ENCODE assay signal across 8 cellular contexts in the genomic region with DNA sequence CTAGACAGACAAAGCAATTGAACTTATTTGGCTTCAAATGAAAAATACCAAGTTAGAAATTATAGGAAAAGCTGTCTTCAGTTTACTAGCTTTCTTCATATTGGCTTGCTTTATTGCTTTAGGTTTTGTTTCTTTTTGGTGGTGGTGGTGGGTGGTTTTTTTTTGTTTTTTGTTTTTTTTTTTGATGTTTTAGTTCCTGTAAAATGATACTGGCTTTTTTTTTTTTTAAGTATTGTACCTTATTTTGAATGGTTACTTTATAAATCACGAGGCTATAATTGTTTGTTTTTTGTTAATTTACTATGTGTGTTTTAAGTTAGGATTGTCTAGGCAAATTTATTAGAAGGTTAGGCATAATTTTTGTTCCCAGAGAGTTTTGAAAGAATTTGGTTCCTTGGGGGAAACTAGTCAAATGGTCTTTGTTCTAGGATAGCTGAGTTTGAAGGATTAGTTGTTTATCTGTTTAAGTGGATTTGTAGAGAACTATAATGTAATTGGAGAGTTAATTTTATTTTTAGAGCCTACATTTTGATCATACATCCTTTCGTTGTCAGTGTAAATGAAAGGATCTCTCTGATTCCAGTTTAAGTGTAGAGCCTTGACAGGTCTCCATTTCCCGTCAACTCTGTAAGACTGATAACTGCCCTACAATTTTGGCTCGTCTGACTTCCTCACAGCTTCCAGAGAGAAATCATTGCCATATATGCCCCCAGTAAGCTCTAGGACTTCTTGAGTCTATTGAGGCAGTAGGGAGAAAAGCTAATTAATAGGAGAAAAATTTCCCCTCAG. TPM values are rescaled to one million over a fixed set of nuclear protein-coding genes. Genes with fewer than 3 reads are reported as not detected.
A peak's percentile ranks its signal among the peaks of the same experiment; 100 is the strongest.
DNase-seq lines count a peak whose midpoint lies in the region; ATAC-seq, FAIRE-seq and TF ChIP-seq lines count a peak whose summit lies in the region.

No MANE protein-coding gene starts in this region.

- intact Hi-C loops in K562 (cut with micrococcal nuclease), result loop anchor here (10.0 kb wide), 2 partner anchors 367 to 507 kb away; partner anchors contain the start of genes PUS7 and SRPK2

- H2AFZ ChIP-seq in K562 (ENCODE audit: low read depth, low read length), result no peak overlapping the region

- H3K9me1 ChIP-seq in K562 (ENCODE audit: control insufficient read depth, insufficient read depth, low read length), result no peaks in the 10 kb centered on the region

- POLR2A ChIA-PET in AG04450 (lab: Yijun Ruan, JAX), result interaction anchor here (0.6 kb wide), 3 partner anchors 8 to 457 kb away, joined by 3 to 4 read pairs (median 3); no protein-coding TSS in a partner anchor
- POLR2A ChIA-PET in K562 (lab: Yijun Ruan, JAX), result interaction anchor here (0.6 to 5.7 kb wide), 9 partner anchors 8 to 87 kb away, joined by 3 to 144 read pairs (median 3); no protein-coding TSS in a partner anchor

- DNase-seq in AG04450 (ENCODE audit: low read depth, low spot score) (no peak), K562 (ENCODE audit: extremely low read depth in 1 of 4, low spot score in 3 of 4) (peak in 2 of 4 experiments; percentile 25 to 66), COLO668 (lab: John Stamatoyannopoulos, UW; ENCODE audit: unreplicated experiment) (no peak), NCI-H2029 treated with DMSO at 0.1 percent for 48 hours (lab: John Stamatoyannopoulos, UW) (no peak), D341Med (ENCODE audit: low spot score) (no peak)

- TF ChIP-seq POLR2A in K562 (conservative IDR thresholded peaks at IDR 0.05), result 0 out of 2 replicates have a peak, but pooled peaks have one; percentile 33

- no peak for TF ChIP-seq EP300 in K562 (IDR thresholded peaks at IDR 0.05; ENCODE audit: low read length)

- H3K36me3 ChIP-seq in K562 (ENCODE audit: control insufficient read depth, insufficient read depth, low read length) (peaks cover 9% of the 10 kb centered on the region; the same call in 1 of the 3 replicates), mucosa of rectum (ENCODE audit: control insufficient read depth in 2 of 2, insufficient read depth in 2 of 2, low read length in 2 of 2) (peaks cover 0 to 3% of the 10 kb centered on the region in 2 donors)

- H3K27me3 ChIP-seq in AG04450 (ENCODE audit: control insufficient read depth, insufficient read depth, low read length) (no peaks in the 10 kb centered on the region), K562 (ENCODE audit: control insufficient read depth in 2 of 2, insufficient read depth in 2 of 2, low read length in 2 of 2) (no peaks in the 10 kb centered on the region), mucosa of rectum (ENCODE audit: control insufficient read depth in 2 of 2, insufficient read depth in 2 of 2, low read length in 2 of 2) (no peaks in the 10 kb centered on the region)

- H3K27me3 Mint-ChIP-seq in IgD-negative memory B cell, result no peaks in the 10 kb centered on the region

- peak overlapping the region; percentile 84 to 100 (median 100) for H3K27ac Mint-ChIP-seq in IgD-negative memory B cell

- H3K9ac ChIP-seq in K562 (ENCODE audit: insufficient read depth in 1 of 2, low read depth in 2 of 2, low read length in 2 of 2), result peak overlapping the region in 1 of 2 experiments; percentile 100; a peak in 2 of 4 replicates
- H3K9ac ChIP-seq in mucosa of rectum (ENCODE audit: low read depth in 1 of 2, low read length in 2 of 2), result peak overlapping the region; percentile 38 to 100

- H3K4me1 Mint-ChIP-seq in IgD-negative memory B cell, result peaks cover 40 to 48% (median 44%) of the 10 kb centered on the region in 3 donors

- in situ Hi-C loops in K562 (cut with MboI), result no loop called here

- H3K36me3 Mint-ChIP-seq in IgD-negative memory B cell, result peaks cover 6% of the 10 kb centered on the region

- H3K4me3 ChIP-seq in AG04450 (ENCODE audit: low read depth, low read length) (peak overlapping the region; percentile 97), K562 (peak overlapping the region; percentile 78), mucosa of rectum (ENCODE audit: low read length in 2 of 2) (peak overlapping the region; percentile 97 to 99)

- H3K4me2 ChIP-seq in K562 (ENCODE audit: insufficient read depth, low read length), result peak overlapping the region; percentile 95

- H3K27ac ChIP-seq in AG04450 (ENCODE audit: low read depth, low read length), result no peak overlapping the region
- H3K27ac ChIP-seq in K562 (ENCODE audit: extremely low read depth, low read depth, low read length), result peak overlapping the region; percentile 98; the same call in 2 of the 3 replicates
- peak overlapping the region; percentile 36 to 50 for H3K27ac ChIP-seq in mucosa of rectum (ENCODE audit: low read depth in 2 of 2, low read length in 2 of 2)

- H3K9me3 ChIP-seq in AG04450 (ENCODE audit: control insufficient read depth, insufficient read depth, low read length) (peaks cover 6% of the 10 kb centered on the region; the same call in 1 of the 2 replicates), K562 (replicated peaks; ENCODE audit: control insufficient read depth, insufficient read depth, low read depth, low read length) (no peaks in the 10 kb centered on the region), mucosa of rectum (ENCODE audit: control insufficient read depth in 2 of 2, low read length in 2 of 2) (no peaks in the 10 kb centered on the region)

- peaks cover 11 to 17% of the 10 kb centered on the region in 2 experiments; a peak in 4 of 5 replicates for H3K4me1 ChIP-seq in K562 (replicated peaks in 1 of 2; ENCODE audit: control insufficient read depth in 2 of 2, insufficient read depth in 2 of 2, low read length in 2 of 2)
- H3K4me1 ChIP-seq in mucosa of rectum (ENCODE audit: control insufficient read depth in 2 of 2, insufficient read depth in 2 of 2, low read length in 2 of 2), result peaks cover 15 to 27% of the 10 kb centered on the region in 2 donors

- no TSS peak for BruUV-seq in K562 (replicated peaks; lab: Mats Ljungman, UMichigan)

- peaks cover 27% of the 10 kb centered on the region for H4K20me1 ChIP-seq in K562 (replicated peaks; ENCODE audit: control insufficient read depth, insufficient read depth, low read length)

- H3K4me3 Mint-ChIP-seq in IgD-negative memory B cell, result peak overlapping the region; percentile 99 to 100 (median 100)

- ATAC-seq in K562, result peak; percentile 7
- no peak for ATAC-seq in HG03108 (IDR thresholded peaks at IDR 0.05; ENCODE audit: unreplicated experiment)

- peaks cover 0 to 9% (median 0%) of the 10 kb centered on the region in 3 donors for H3K9me3 Mint-ChIP-seq in IgD-negative memory B cell

- WGBS in K562 (ENCODE audit: insufficient coverage, low coverage, missing lambda C conversion rate), result under 1% methylated on average over 4 of the region's 4 CpGs

- peaks cover 95% of the 10 kb centered on the region for H3K79me2 ChIP-seq in K562 (ENCODE audit: control insufficient read depth, insufficient read depth, low read length)

- TF ChIP-seq RAD21 in K562 (CRISPR knock-in tag; conservative IDR thresholded peaks at IDR 0.05 in 1 of 2, IDR thresholded peaks at IDR 0.05 in 1 of 2), result no peak

- peak; percentile 40 for FAIRE-seq in K562 (lab: Jason Lieb, UNC)

- TF ChIP-seq CTCF in AG04450 (IDR thresholded peaks at IDR 0.05; ENCODE audit: low read depth, low read length) (no peak), K562 (IDR thresholded peaks at IDR 0.05 in 2 of 3, conservative IDR thresholded peaks at IDR 0.05 in 1 of 3; ENCODE audit: insufficient read depth in 2 of 3, low read depth in 1 of 3, low read length in 3 of 3) (no peak)

- CTCF ChIA-PET in AG04450 (lab: Charles Lee) (interaction anchor here (0.7 to 5.4 kb wide), 4 partner anchors 19 to 124 kb away, joined by 3 to 38 read pairs (median 4); no protein-coding TSS in a partner anchor), K562 (lab: Yijun Ruan, JAX; ENCODE audit: low intra/inter-chr PET ratio) (no interaction called here)

TF ChIP-seq in K562, 482 proteins besides CTCF, POLR2A, EP300 and RAD21 (continues in another document):
- TF ChIP-seq BHLHE40 (IDR thresholded peaks at IDR 0.05; ENCODE audit: low read length) (no peak), ZNF766 (CRISPR knock-in tag; conservative IDR thresholded peaks at IDR 0.05) (no peak), MAFG (tag; conservative IDR thresholded peaks at IDR 0.05) (no peak), SMARCA5 (IDR thresholded peaks at IDR 0.05) (peak; percentile 89), ARID1B (IDR thresholded peaks at IDR 0.05) (0 out of 2 replicates have a peak, but pooled peaks have one; percentile 8), CHCHD3 (CRISPR knock-in tag; IDR thresholded peaks at IDR 0.05) (no peak)

RNA-seq across cellular contexts. Expression of gene KMT2E, which starts 3.5 kb away (rescaled TPM):
- polyA plus RNA-seq in AG04450 (2011; rRNA removed) (13.8 and 24.1 TPM in 2 replicates), IgD-negative memory B cell (239 TPM), K562 (2011; rRNA removed) (11.1 and 14.5 TPM in 2 replicates), K562 (2014; fragmentation: Illumina TruSeq; extraction: Trizol) (33.8 and 38.7 TPM in 2 replicates), K562 (2014; fragmentation: Nextera tagmentation; extraction: Ambion mirVana) (10 to 100 TPM in 1 of 2 experiments, 1 to 10 TPM in 1; 8.9 to 15.9 TPM), K562 (2014; rRNA removed) (18.2 and 23.4 TPM in 2 replicates)
- 74.9 and 89.4 TPM in 2 replicates for polyA minus RNA-seq in AG04450 (2011; rRNA and poly(A)+ RNA removed)
- 207 and 465 TPM in 2 replicates for total RNA-seq in K562 (2011; cell fraction: chromatin; rRNA removed; ENCODE audit: low replicate concordance)
- 88.1 and 130 TPM in 2 replicates for total RNA-seq in K562 (2011; cell fraction: nucleolus; rRNA removed)
- total RNA-seq in K562 (2011; cell fraction: nucleoplasm; rRNA removed), result 182 and 231 TPM in 2 replicates
- total RNA-seq in K562 (2014; rRNA removed) (33.5 and 38.1 TPM in 2 replicates), K562 (2014; rRNA removed; fragmentation: Illumina TruSeq; extraction: Trizol) (41.7 and 46.6 TPM in 2 replicates), K562 (2015; rRNA removed; fragmentation: Illumina TruSeq; extraction: Trizol) (38.6 and 39.9 TPM in 2 replicates), K562 (2021) (48.1 and 55.3 TPM in 2 replicates)
- 7.9 and 14.7 TPM in 2 replicates for polyA plus RNA-seq in K562 (2011; cell fraction: cytosol; rRNA removed)
- 55.0 and 72.1 TPM in 2 replicates for polyA plus RNA-seq in K562 (2011; cell fraction: nucleus; rRNA removed)
- polyA plus RNA-seq in K562 (2012), result 26.5 and 30.8 TPM in 2 replicates
- 84.5 and 96.0 TPM in 2 replicates for polyA minus RNA-seq in K562 (2011; rRNA and poly(A)+ RNA removed)
- polyA minus RNA-seq in K562 (2011; cell fraction: cytosol; rRNA and poly(A)+ RNA removed), result 28.8 and 34.0 TPM in 2 replicates
- polyA minus RNA-seq in K562 (2011; cell fraction: nucleus; rRNA and poly(A)+ RNA removed), result 110 and 143 TPM in 2 replicates
